In genomic region chr1:17713993-17714392, GRCh38 we compare ENCODE assay signal across 1 cellular context.
TF ChIP-seq lines count a peak whose summit lies in the region.

No MANE protein-coding gene starts in this region.

TF ChIP-seq in GM23338, 12 proteins besides CTCF, POLR2A, EP300 and RAD21 (continued from another document):
- no peak for TF ChIP-seq REST (IDR thresholded peaks at IDR 0.05; ENCODE audit: unreplicated experiment)
TF ChIP-seq in GM23338: peak in this region for 0.
